ENCODE assay signal across 28 cellular contexts in genomic region chr4:74516321-74516720, GRCh38.
DNase-seq lines count a peak whose midpoint lies in the region; ATAC-seq, FAIRE-seq and TF ChIP-seq lines count a peak whose summit lies in the region.
"Had no signal": no experiment of that assay in that cellular context is flagged by ENCODE, and none has a peak within 500 bp of the region (broad histone marks: within the 10 kb centered on the region; RNA-seq: fewer than 3 reads in every experiment).

No MANE protein-coding gene starts in this region.

- no peaks in the 10 kb centered on the region for H3K4me1 Mint-ChIP-seq in astrocyte (ENCODE audit: low read depth, unreplicated experiment)
- no peaks in the 10 kb centered on the region for H3K4me1 Mint-ChIP-seq in T-cell
- H3K4me1 Mint-ChIP-seq in CD8-positive, alpha-beta memory T cell = no peaks in the 10 kb centered on the region
- H3K4me1 Mint-ChIP-seq: activated CD4-positive, alpha-beta T cell treated with anti-CD3 and anti-CD28 coated beads for 36 hours; naive thymus-derived CD8-positive, alpha-beta T cell; stimulated activated naive B cell treated with anti-CD40 and anti-IgM and Interleukin-4, amounts not matched to agents 10 μg/mL and 1 μg/mL and 100 μg/mL, for 72 hours had no signal

- H2AFZ ChIP-seq in astrocyte (ENCODE audit: low read depth, low read length) (no peak overlapping the region), osteoblast (ENCODE audit: low read length) (no peak overlapping the region)

- H3K27me3 Mint-ChIP-seq in astrocyte (ENCODE audit: low read depth, unreplicated experiment) (no peaks in the 10 kb centered on the region), T-cell (no peaks in the 10 kb centered on the region)
- H3K27me3 Mint-ChIP-seq in CD8-positive, alpha-beta memory T cell = peaks cover 0 to 3% of the 10 kb centered on the region in 2 donors
- H3K27me3 Mint-ChIP-seq: activated CD4-positive, alpha-beta T cell treated with anti-CD3 and anti-CD28 coated beads for 36 hours; dendritic cell treated with granulocyte-macrophage colony-stimulating factor and Interleukin-4, amounts not matched to agents 40 ng/mL and 50 ng/mL, for 4 days; stimulated activated naive B cell treated with anti-CD40 and anti-IgM and Interleukin-4, amounts not matched to agents 10 μg/mL and 1 μg/mL and 100 μg/mL, for 72 hours had no signal

- no peak for FAIRE-seq in astrocyte (lab: Jason Lieb, UNC)

- peak; percentile 25 for DNase-seq in HCEC 1CT
- peak; percentile 51 for DNase-seq in astrocyte (ENCODE audit: low read depth)
- peak; percentile 73 for DNase-seq in fibroblast of mammary gland (ENCODE audit: low read depth)
- DNase-seq in osteoblast (ENCODE audit: insufficient read length, low spot score, missing footprints) = peak; percentile 6
- DNase-seq in GM10266 (ENCODE audit: extremely low spot score) = no peak
- DNase-seq in T-cell = no peak
- DNase-seq in occipital lobe (lab: John Stamatoyannopoulos, UW) = no peak
- DNase-seq in CD8-positive, alpha-beta memory T cell = no peak
- DNase-seq: activated CD4-positive, alpha-beta T cell treated with anti-CD3 and anti-CD28 coated beads for 36 hours; anterior cingulate cortex; caudate nucleus; DMS153; esophagus squamous epithelium; H7; KG1; midbrain; naive thymus-derived CD8-positive, alpha-beta T cell; NCI-H1417 treated with DMSO at 0.1 percent for 48 hours; NCI-H2081; NCI-H526; SIG-M5; stimulated activated naive B cell treated with anti-CD40 and anti-IgM and Interleukin-4, amounts not matched to agents 10 μg/mL and 1 μg/mL and 100 μg/mL, for 72 hours; substantia nigra; trophoblast cell had no signal

- no peak overlapping the region for H3K4me3 ChIP-seq in astrocyte (ENCODE audit: insufficient read depth, low read depth, low read length)
- no peak overlapping the region for H3K4me3 ChIP-seq in fibroblast of mammary gland (ENCODE audit: control insufficient read depth, low read depth, low read length)
- H3K4me3 ChIP-seq in osteoblast (ENCODE audit: insufficient read depth, low read length) = no peak overlapping the region
- no peak overlapping the region for H3K4me3 ChIP-seq in CD8-positive, alpha-beta memory T cell (ENCODE audit: low read length)
- H3K4me3 ChIP-seq: BLaER1 treated with 17β-estradiol and CSF1 and Interleukin-3, amounts not matched to agents 10 nM and 100 nM; esophagus squamous epithelium had no signal

- no peaks in the 10 kb centered on the region for H3K27me3 ChIP-seq in astrocyte (ENCODE audit: insufficient read depth, low read length)
- H3K27me3 ChIP-seq in osteoblast (ENCODE audit: insufficient read depth, low read length) = no peaks in the 10 kb centered on the region
- H3K27me3 ChIP-seq in CD8-positive, alpha-beta memory T cell (ENCODE audit: insufficient read depth, low read length, poor library complexity, severe bottlenecking) = no peaks in the 10 kb centered on the region
- H3K27me3 ChIP-seq: BLaER1 treated with 17β-estradiol and CSF1 and Interleukin-3, amounts not matched to agents 10 nM and 100 nM; esophagus squamous epithelium had no signal

- POLR2A ChIA-PET in T-cell (lab: Charles Lee) = no interaction called here
- POLR2A ChIA-PET in CD8-positive, alpha-beta memory T cell (lab: Charles Lee) = no interaction called here

- ATAC-seq in T-cell (replicated peaks in 1 of 4) = no peak
- ATAC-seq: activated CD4-positive, alpha-beta T cell treated with anti-CD3 and anti-CD28 coated beads for 36 hours; activated naive CD4-positive, alpha-beta T cell treated with anti-CD3 and anti-CD28 coated beads, Interleukin-2, amount 50 U/mL, for 72 hours; naive thymus-derived CD8-positive, alpha-beta T cell; Panc1; stimulated activated naive B cell treated with anti-CD40 and anti-IgM and Interleukin-4, amounts not matched to agents 10 μg/mL and 1 μg/mL and 100 μg/mL, for 72 hours had no signal

- H3K9ac ChIP-seq in astrocyte (ENCODE audit: low read length) = no peak overlapping the region
- H3K9ac ChIP-seq: BLaER1 treated with 17β-estradiol and CSF1 and Interleukin-3, amounts not matched to agents 10 nM and 100 nM had no signal

- H3K27ac Mint-ChIP-seq in astrocyte (ENCODE audit: unreplicated experiment) (no peak overlapping the region), T-cell (no peak overlapping the region)
- H3K27ac Mint-ChIP-seq in CD8-positive, alpha-beta memory T cell = no peak overlapping the region
- H3K27ac Mint-ChIP-seq: activated CD4-positive, alpha-beta T cell treated with anti-CD3 and anti-CD28 coated beads for 36 hours; activated naive CD4-positive, alpha-beta T cell treated with anti-CD3 and anti-CD28 coated beads, Interleukin-2, amount 50 U/mL, for 72 hours; dendritic cell treated with granulocyte-macrophage colony-stimulating factor and Interleukin-4, amounts not matched to agents 40 ng/mL and 50 ng/mL, for 4 days; naive thymus-derived CD8-positive, alpha-beta T cell; stimulated activated naive B cell treated with anti-CD40 and anti-IgM and Interleukin-4, amounts not matched to agents 10 μg/mL and 1 μg/mL and 100 μg/mL, for 72 hours had no signal

- H3K4me3 Mint-ChIP-seq in astrocyte (ENCODE audit: unreplicated experiment) = no peak overlapping the region
- H3K4me3 Mint-ChIP-seq in T-cell = no peak overlapping the region
- H3K4me3 Mint-ChIP-seq in CD8-positive, alpha-beta memory T cell = no peak overlapping the region
- H3K4me3 Mint-ChIP-seq: activated CD4-positive, alpha-beta T cell treated with anti-CD3 and anti-CD28 coated beads for 36 hours; dendritic cell treated with granulocyte-macrophage colony-stimulating factor and Interleukin-4, amounts not matched to agents 40 ng/mL and 50 ng/mL, for 4 days; naive thymus-derived CD8-positive, alpha-beta T cell; stimulated activated naive B cell treated with anti-CD40 and anti-IgM and Interleukin-4, amounts not matched to agents 10 μg/mL and 1 μg/mL and 100 μg/mL, for 72 hours had no signal

- H3K36me3 ChIP-seq in astrocyte (ENCODE audit: insufficient read depth, low read length) (no peaks in the 10 kb centered on the region), osteoblast (ENCODE audit: insufficient read depth, low read length) (no peaks in the 10 kb centered on the region)
- H3K36me3 ChIP-seq in CD8-positive, alpha-beta memory T cell (ENCODE audit: insufficient read depth, low read length) = no peaks in the 10 kb centered on the region
- H3K36me3 ChIP-seq: BLaER1 treated with 17β-estradiol and CSF1 and Interleukin-3, amounts not matched to agents 10 nM and 100 nM; esophagus squamous epithelium had no signal

- no peaks in the 10 kb centered on the region for H3K36me3 Mint-ChIP-seq in astrocyte (ENCODE audit: low read depth, unreplicated experiment)
- no peaks in the 10 kb centered on the region for H3K36me3 Mint-ChIP-seq in T-cell
- no peaks in the 10 kb centered on the region for H3K36me3 Mint-ChIP-seq in CD8-positive, alpha-beta memory T cell
- H3K36me3 Mint-ChIP-seq: activated naive CD4-positive, alpha-beta T cell treated with anti-CD3 and anti-CD28 coated beads, Interleukin-2, amount 50 U/mL, for 72 hours; naive thymus-derived CD8-positive, alpha-beta T cell; stimulated activated naive B cell treated with anti-CD40 and anti-IgM and Interleukin-4, amounts not matched to agents 10 μg/mL and 1 μg/mL and 100 μg/mL, for 72 hours had no signal

- no peaks in the 10 kb centered on the region for H3K9me3 Mint-ChIP-seq in astrocyte (ENCODE audit: unreplicated experiment)
- no peaks in the 10 kb centered on the region for H3K9me3 Mint-ChIP-seq in T-cell
- H3K9me3 Mint-ChIP-seq in CD8-positive, alpha-beta memory T cell = no peaks in the 10 kb centered on the region
- H3K9me3 Mint-ChIP-seq: activated naive CD4-positive, alpha-beta T cell treated with anti-CD3 and anti-CD28 coated beads, Interleukin-2, amount 50 U/mL, for 72 hours; dendritic cell treated with granulocyte-macrophage colony-stimulating factor and Interleukin-4, amounts not matched to agents 40 ng/mL and 50 ng/mL, for 4 days; stimulated activated naive B cell treated with anti-CD40 and anti-IgM and Interleukin-4, amounts not matched to agents 10 μg/mL and 1 μg/mL and 100 μg/mL, for 72 hours had no signal

- CTCF ChIA-PET in T-cell (lab: Charles Lee) = interaction anchor here in 1 of 2 donors (1.1 kb wide), 1 partner anchor 139 kb away, joined by 3 read pairs; no protein-coding TSS in a partner anchor
- CTCF ChIA-PET in CD8-positive, alpha-beta memory T cell (lab: Charles Lee) = interaction anchor here (0.8 kb wide), 1 partner anchor 15 kb away, joined by 3 read pairs; no protein-coding TSS in a partner anchor

- H3K27ac ChIP-seq in astrocyte (ENCODE audit: low read depth, low read length) (no peak overlapping the region), osteoblast (ENCODE audit: low read depth, low read length) (no peak overlapping the region)
- no peak overlapping the region for H3K27ac ChIP-seq in CD8-positive, alpha-beta memory T cell (ENCODE audit: low read depth, low read length)
- H3K27ac ChIP-seq: BLaER1 treated with 17β-estradiol and CSF1 and Interleukin-3, amounts not matched to agents 10 nM and 100 nM; esophagus squamous epithelium had no signal

- H3K79me2 ChIP-seq in astrocyte (ENCODE audit: insufficient read depth, low read length) = no peaks in the 10 kb centered on the region
- H3K79me2 ChIP-seq in osteoblast (ENCODE audit: insufficient read depth, low read length) = no peaks in the 10 kb centered on the region

- TF ChIP-seq CTCF in astrocyte (IDR thresholded peaks at IDR 0.05; ENCODE audit: insufficient read depth, low read depth, low read length) = no peak
- no peak for TF ChIP-seq CTCF in fibroblast of mammary gland (conservative IDR thresholded peaks at IDR 0.05; ENCODE audit: control insufficient read depth, insufficient read depth, low read depth, low read length)
- TF ChIP-seq CTCF in osteoblast (IDR thresholded peaks at IDR 0.05; ENCODE audit: extremely low read depth, low read depth, low read length) = no peak
- no peak for TF ChIP-seq CTCF in GM10266 (IDR thresholded peaks at IDR 0.05; ENCODE audit: control insufficient read depth, insufficient read depth, low read depth, missing control alignments)

- no peak overlapping the region for H3K4me2 ChIP-seq in astrocyte (ENCODE audit: low read length)
- H3K4me2 ChIP-seq in osteoblast (ENCODE audit: insufficient read depth, low read length) = no peak overlapping the region
- H3K4me2 ChIP-seq: BLaER1 treated with 17β-estradiol and CSF1 and Interleukin-3, amounts not matched to agents 10 nM and 100 nM had no signal

- H3K9me3 ChIP-seq in astrocyte (ENCODE audit: insufficient read depth, low read depth, low read length) = no peaks in the 10 kb centered on the region
- no peaks in the 10 kb centered on the region for H3K9me3 ChIP-seq in osteoblast (ENCODE audit: low read depth, low read length)
- H3K9me3 ChIP-seq in CD8-positive, alpha-beta memory T cell (ENCODE audit: low read length) = no peaks in the 10 kb centered on the region
- H3K9me3 ChIP-seq: BLaER1 treated with 17β-estradiol and CSF1 and Interleukin-3, amounts not matched to agents 10 nM and 100 nM; esophagus squamous epithelium had no signal

- no peaks in the 10 kb centered on the region for H3K4me1 ChIP-seq in astrocyte (ENCODE audit: insufficient read depth, low read length)
- H3K4me1 ChIP-seq in osteoblast (ENCODE audit: insufficient read depth, low read length) = no peaks in the 10 kb centered on the region
- H3K4me1 ChIP-seq in CD8-positive, alpha-beta memory T cell (ENCODE audit: insufficient read depth, low read length) = no peaks in the 10 kb centered on the region
- H3K4me1 ChIP-seq: BLaER1 treated with 17β-estradiol and CSF1 and Interleukin-3, amounts not matched to agents 10 nM and 100 nM; esophagus squamous epithelium had no signal

- H4K20me1 ChIP-seq in astrocyte (ENCODE audit: insufficient read depth, low read length) (no peaks in the 10 kb centered on the region), osteoblast (ENCODE audit: insufficient read depth, low read length) (no peaks in the 10 kb centered on the region)
- H4K20me1 ChIP-seq: BLaER1 treated with 17β-estradiol and CSF1 and Interleukin-3, amounts not matched to agents 10 nM and 100 nM had no signal

Comparison
In these comparisons a context has a peak if more than half of its experiments do, and no peak if none do; other contexts are left out.
1. DNase-seq: peak in HCEC 1CT (single experiment), astrocyte (single experiment), fibroblast of mammary gland (single experiment) and osteoblast (single experiment); none in GM10266 (single experiment), T-cell (0 of 34), occipital lobe (single experiment) and CD8-positive, alpha-beta memory T cell (0 of 5).